In genomic region chr5:2366816-2367215, GRCh38 we compare ENCODE assay signal across 6 cellular contexts.
"Had no signal": no experiment of that assay in that cellular context is flagged by ENCODE, and none has a peak within 500 bp of the region (broad histone marks: within the 10 kb centered on the region; RNA-seq: fewer than 3 reads in every experiment).

No MANE protein-coding gene starts in this region.

- FAIRE-seq: H54, HTR-8/SVneo had no signal

- H3K27ac ChIP-seq: GM23248 had no signal

- DNase-seq: GM23248, GOT3, H9, HCEC 1CT had no signal

- H2AFZ ChIP-seq: GM23248 had no signal

- H3K4me3 ChIP-seq: GM23248 had no signal

- H3K9ac ChIP-seq: GM23248 had no signal
